ENCODE assay signal across 7 cellular contexts in genomic region chr12:103965255-103965589, GRCh38. TPM values are rescaled to one million over a fixed set of nuclear protein-coding genes. Genes with fewer than 3 reads are reported as not detected.
DNase-seq lines count a peak whose midpoint lies in the region; ATAC-seq lines count a peak whose summit lies in the region.

No MANE protein-coding gene starts in this region.

- H3K4me3 ChIP-seq in iPS-18c (ENCODE audit: insufficient read depth, low read depth, low read length): peak overlapping the region; percentile 58

- H3K27ac Mint-ChIP-seq in activated naive CD4-positive, alpha-beta T cell treated with anti-CD3 and anti-CD28 coated beads, Interleukin-2, amount 50 U/mL, for 72 hours: peak overlapping the region; percentile 98 to 99
- H3K27ac Mint-ChIP-seq in stimulated activated naive CD8-positive, alpha-beta T cell treated with anti-CD3 and anti-CD28 coated beads, Interleukin-15, amount 100 ng/mL, for 72 hours: peak overlapping the region; percentile 95 to 99

- H3K4me3 Mint-ChIP-seq in stimulated activated naive CD8-positive, alpha-beta T cell treated with anti-CD3 and anti-CD28 coated beads, Interleukin-15, amount 100 ng/mL, for 72 hours: peak overlapping the region; percentile 95 to 99

- H3K9me3 Mint-ChIP-seq in activated naive CD4-positive, alpha-beta T cell treated with anti-CD3 and anti-CD28 coated beads, Interleukin-2, amount 50 U/mL, for 72 hours: no peaks in the 10 kb centered on the region
- H3K9me3 Mint-ChIP-seq in stimulated activated naive CD8-positive, alpha-beta T cell treated with anti-CD3 and anti-CD28 coated beads, Interleukin-15, amount 100 ng/mL, for 72 hours: no peaks in the 10 kb centered on the region

- H3K27me3 Mint-ChIP-seq in stimulated activated naive CD8-positive, alpha-beta T cell treated with anti-CD3 and anti-CD28 coated beads, Interleukin-15, amount 100 ng/mL, for 72 hours: no peaks in the 10 kb centered on the region

- ATAC-seq in HG03159 (IDR thresholded peaks at IDR 0.05; ENCODE audit: unreplicated experiment): peak; percentile 3
- no peak for ATAC-seq in activated naive CD4-positive, alpha-beta T cell treated with anti-CD3 and anti-CD28 coated beads, Interleukin-2, amount 50 U/mL, for 72 hours
- no peak for ATAC-seq in stimulated activated naive CD8-positive, alpha-beta T cell treated with anti-CD3 and anti-CD28 coated beads, Interleukin-15, amount 100 ng/mL, for 72 hours

- peaks cover 34 to 39% of the 10 kb centered on the region in 2 donors for H3K36me3 Mint-ChIP-seq in activated naive CD4-positive, alpha-beta T cell treated with anti-CD3 and anti-CD28 coated beads, Interleukin-2, amount 50 U/mL, for 72 hours

- H3K4me1 Mint-ChIP-seq in stimulated activated naive CD8-positive, alpha-beta T cell treated with anti-CD3 and anti-CD28 coated beads, Interleukin-15, amount 100 ng/mL, for 72 hours: peaks cover 60% of the 10 kb centered on the region

- H3K9me3 ChIP-seq in iPS-18c (ENCODE audit: control insufficient read depth, insufficient read depth, low read length): no peaks in the 10 kb centered on the region

- DNase-seq in activated naive CD4-positive, alpha-beta T cell treated with anti-CD3 and anti-CD28 coated beads, Interleukin-2, amount 50 U/mL, for 72 hours (ENCODE audit: low spot score in 2 of 2): no peak
- no peak for DNase-seq in stimulated activated naive CD8-positive, alpha-beta T cell treated with anti-CD3 and anti-CD28 coated beads, Interleukin-15, amount 100 ng/mL, for 72 hours
- DNase-seq in OCI-M1 (lab: John Stamatoyannopoulos, UW) (no peak), foreskin melanocyte (no peak), NCI-H1694 (lab: John Stamatoyannopoulos, UW) (no peak)

RNA-seq across cellular contexts. Expression of gene TDG, which starts 0.5 kb away (rescaled TPM):
- total RNA-seq in activated naive CD4-positive, alpha-beta T cell treated with anti-CD3 and anti-CD28 coated beads, Interleukin-2, amount 50 U/mL, for 72 hours: 10 to 100 TPM; 34.4 to 48.5 TPM

RNA-seq across cellular contexts. Expression of gene HSP90B1, which starts 35.0 kb away (rescaled TPM):
- 100 to 1,000 TPM; 285 to 376 TPM for total RNA-seq in activated naive CD4-positive, alpha-beta T cell treated with anti-CD3 and anti-CD28 coated beads, Interleukin-2, amount 50 U/mL, for 72 hours
